ENCODE assay signal across 25 cellular contexts in the genomic region with DNA sequence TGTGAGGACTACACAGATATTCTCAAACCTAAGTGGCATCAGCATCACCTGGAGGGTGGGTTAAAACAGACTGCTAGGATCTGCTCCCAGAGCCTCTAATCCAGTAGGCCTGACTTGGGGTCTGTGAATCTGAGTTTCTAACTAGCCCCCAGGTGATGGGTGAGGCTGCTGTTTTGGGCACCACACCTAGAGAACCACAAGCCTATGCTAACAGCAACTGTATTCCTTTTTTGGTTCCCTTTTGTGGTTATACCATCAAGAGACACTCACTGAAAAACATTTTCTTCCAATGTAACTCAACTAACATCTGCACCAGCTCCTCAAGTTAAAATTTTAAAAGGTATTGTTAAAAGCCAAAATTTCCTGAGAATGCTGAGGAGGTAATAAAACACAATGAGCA. TPM values are rescaled to one million over a fixed set of nuclear protein-coding genes. Genes with fewer than 3 reads are reported as not detected.
DNase-seq lines count a peak whose midpoint lies in the region; ATAC-seq lines count a peak whose summit lies in the region.
"Had no signal": no experiment of that assay in that cellular context is flagged by ENCODE, and none has a peak within 500 bp of the region (broad histone marks: within the 10 kb centered on the region; RNA-seq: fewer than 3 reads in every experiment).

No MANE protein-coding gene starts in this region.

- ATAC-seq in T-helper 17 cell: peak; percentile 60
- no peak for ATAC-seq in activated naive CD8-positive, alpha-beta T cell treated with anti-CD3 and anti-CD28 coated beads, Interleukin-2, amount 50 U/mL, for 24 hours
- no peak for ATAC-seq in GM18907 (IDR thresholded peaks at IDR 0.05; ENCODE audit: unreplicated experiment)
- ATAC-seq: activated CD4-positive, CD25-positive, alpha-beta regulatory T cell treated with anti-CD3 and anti-CD28 coated beads, Interleukin-2, amount 50 U/mL, for 24 hours; heart right ventricle; pancreas; right cardiac atrium had no signal

- CTCF ChIA-PET in activated naive CD4-positive, alpha-beta T cell treated with anti-CD3 and anti-CD28 coated beads for 36 hours (lab: Charles Lee): no interaction called here

- H3K27me3 Mint-ChIP-seq in activated naive CD4-positive, alpha-beta T cell treated with anti-CD3 and anti-CD28 coated beads for 36 hours (ENCODE audit: low read depth): no peaks in the 10 kb centered on the region
- H3K27me3 Mint-ChIP-seq in T-helper 17 cell: no peaks in the 10 kb centered on the region
- no peaks in the 10 kb centered on the region for H3K27me3 Mint-ChIP-seq in activated naive CD8-positive, alpha-beta T cell treated with anti-CD3 and anti-CD28 coated beads, Interleukin-2, amount 50 U/mL, for 24 hours

- no peak overlapping the region for H3K4me3 ChIP-seq in thymus (ENCODE audit: low read length)
- H3K4me3 ChIP-seq: heart right ventricle, pancreas had no signal

- peaks cover 60% of the 10 kb centered on the region for H3K36me3 ChIP-seq in thymus (ENCODE audit: control insufficient read depth, insufficient read depth)

- no peak for DNase-seq in activated naive CD4-positive, alpha-beta T cell treated with anti-CD3 and anti-CD28 coated beads for 36 hours
- no peak for DNase-seq in activated naive CD4-positive, alpha-beta T cell treated with anti-CD3 and anti-CD28 coated beads, Interleukin-2, amount 50 U/mL, for 16 hours
- DNase-seq in T-helper 17 cell: no peak
- no peak for DNase-seq in activated naive CD8-positive, alpha-beta T cell treated with anti-CD3 and anti-CD28 coated beads, Interleukin-2, amount 50 U/mL, for 24 hours
- DNase-seq in NCI-H2196 (lab: John Stamatoyannopoulos, UW; ENCODE audit: unreplicated experiment): no peak
- DNase-seq: activated CD8-positive, alpha-beta memory T cell treated with anti-CD3 and anti-CD28 coated beads, Interleukin-2, amount 50 U/mL, for 48 hours; DMS53; effector CD4-positive, alpha-beta T cell; erythroblast; foreskin fibroblast; GF-D8; H7; heart right ventricle; NCI-H1436; NCI-H524 treated with DMSO at 0.1 percent for 48 hours; pancreas; right cardiac atrium; stimulated activated CD4-positive, alpha-beta T cell treated with anti-CD3 and anti-CD28 coated beads, Interleukin-12 subunit alpha, Interleukin-12 subunit beta, amount 100 ng/mL, for 4 hours; T-helper 9 cell had no signal

- H3K27ac ChIP-seq in thymus (ENCODE audit: low read depth): peak overlapping the region; percentile 31
- H3K27ac ChIP-seq: heart right ventricle, pancreas had no signal

- intact Hi-C loops in activated naive CD4-positive, alpha-beta T cell treated with anti-CD3 and anti-CD28 coated beads for 36 hours (cut with micrococcal nuclease): no loop called here

- H3K9me3 ChIP-seq in T-helper 17 cell (ENCODE audit: control insufficient read depth, low read length, poor library complexity, severe bottlenecking) (no peaks in the 10 kb centered on the region), thymus (ENCODE audit: control insufficient read depth) (no peaks in the 10 kb centered on the region)
- H3K9me3 ChIP-seq: heart right ventricle, pancreas had no signal

- peaks cover 93% of the 10 kb centered on the region for H3K36me3 Mint-ChIP-seq in activated naive CD4-positive, alpha-beta T cell treated with anti-CD3 and anti-CD28 coated beads for 36 hours (ENCODE audit: low read depth)
- peaks cover 26% of the 10 kb centered on the region for H3K36me3 Mint-ChIP-seq in T-helper 17 cell (ENCODE audit: low read depth)
- peaks cover 90% of the 10 kb centered on the region for H3K36me3 Mint-ChIP-seq in activated naive CD8-positive, alpha-beta T cell treated with anti-CD3 and anti-CD28 coated beads, Interleukin-2, amount 50 U/mL, for 24 hours (ENCODE audit: low read depth)

- no peak overlapping the region for H3K4me3 Mint-ChIP-seq in activated naive CD4-positive, alpha-beta T cell treated with anti-CD3 and anti-CD28 coated beads for 36 hours
- H3K4me3 Mint-ChIP-seq in T-helper 17 cell: peak overlapping the region; percentile 7
- H3K4me3 Mint-ChIP-seq in activated naive CD8-positive, alpha-beta T cell treated with anti-CD3 and anti-CD28 coated beads, Interleukin-2, amount 50 U/mL, for 24 hours: no peak overlapping the region
- H3K4me3 Mint-ChIP-seq: nephron had no signal

- peaks cover 90% of the 10 kb centered on the region for H3K4me1 Mint-ChIP-seq in activated naive CD4-positive, alpha-beta T cell treated with anti-CD3 and anti-CD28 coated beads for 36 hours (ENCODE audit: low read depth)
- H3K4me1 Mint-ChIP-seq in T-helper 17 cell: peaks cover 54% of the 10 kb centered on the region
- H3K4me1 Mint-ChIP-seq in activated naive CD8-positive, alpha-beta T cell treated with anti-CD3 and anti-CD28 coated beads, Interleukin-2, amount 50 U/mL, for 24 hours: peaks cover 83% of the 10 kb centered on the region
- H3K4me1 Mint-ChIP-seq: nephron had no signal

- H3K27me3 ChIP-seq in thymus (ENCODE audit: control insufficient read depth, insufficient read depth): no peaks in the 10 kb centered on the region
- H3K27me3 ChIP-seq: heart right ventricle, pancreas had no signal

- no peaks in the 10 kb centered on the region for H3K4me1 ChIP-seq in thymus (ENCODE audit: control insufficient read depth, insufficient read depth, low read length)
- H3K4me1 ChIP-seq: pancreas had no signal

- H3K27ac Mint-ChIP-seq in activated naive CD4-positive, alpha-beta T cell treated with anti-CD3 and anti-CD28 coated beads for 36 hours: peak overlapping the region; percentile 90
- H3K27ac Mint-ChIP-seq in T-helper 17 cell: peak overlapping the region; percentile 92
- H3K27ac Mint-ChIP-seq in activated naive CD8-positive, alpha-beta T cell treated with anti-CD3 and anti-CD28 coated beads, Interleukin-2, amount 50 U/mL, for 24 hours: peak overlapping the region; percentile 60
- H3K27ac Mint-ChIP-seq: nephron had no signal

- H3K9me3 Mint-ChIP-seq in activated naive CD4-positive, alpha-beta T cell treated with anti-CD3 and anti-CD28 coated beads for 36 hours: no peaks in the 10 kb centered on the region
- no peaks in the 10 kb centered on the region for H3K9me3 Mint-ChIP-seq in activated naive CD8-positive, alpha-beta T cell treated with anti-CD3 and anti-CD28 coated beads, Interleukin-2, amount 50 U/mL, for 24 hours
- H3K9me3 Mint-ChIP-seq: nephron had no signal

RNA-seq across cellular contexts. Expression of gene WDR82, which starts 16.0 kb away (rescaled TPM):
- 100 to 1,000 TPM; 176 to 177 TPM for total RNA-seq in activated naive CD4-positive, alpha-beta T cell treated with anti-CD3 and anti-CD28 coated beads for 36 hours
- 100 to 1,000 TPM; 109 to 114 TPM for total RNA-seq in T-helper 17 cell
- 47.4 TPM for polyA plus RNA-seq in thymus

RNA-seq across cellular contexts. Expression of gene PPM1M, which starts 16.9 kb away (rescaled TPM):
- total RNA-seq in activated naive CD4-positive, alpha-beta T cell treated with anti-CD3 and anti-CD28 coated beads for 36 hours: 100 to 1,000 TPM; 107 to 108 TPM
- 10 to 100 TPM; 43.9 to 58.0 TPM for total RNA-seq in T-helper 17 cell
- 65.0 TPM for polyA plus RNA-seq in thymus

RNA-seq across cellular contexts. Expression of gene TWF2, which starts 23.5 kb away (rescaled TPM):
- 10 to 100 TPM; 89.1 to 91.3 TPM for total RNA-seq in activated naive CD4-positive, alpha-beta T cell treated with anti-CD3 and anti-CD28 coated beads for 36 hours
- total RNA-seq in T-helper 17 cell: 10 to 100 TPM; 44.8 to 48.2 TPM
- 62.6 TPM for polyA plus RNA-seq in thymus

RNA-seq across cellular contexts. Expression of gene GLYCTK, which starts 25.2 kb away (rescaled TPM):
- 10 to 100 TPM; 25.9 to 27.7 TPM for total RNA-seq in activated naive CD4-positive, alpha-beta T cell treated with anti-CD3 and anti-CD28 coated beads for 36 hours
- 10 to 100 TPM; 30.6 to 42.2 TPM for total RNA-seq in T-helper 17 cell
- 18.9 TPM for polyA plus RNA-seq in thymus

RNA-seq across cellular contexts. Expression of gene TLR9, which starts 37.0 kb away (rescaled TPM):
- total RNA-seq in activated naive CD4-positive, alpha-beta T cell treated with anti-CD3 and anti-CD28 coated beads for 36 hours: under 1 TPM; 0.62 to 0.89 TPM
- total RNA-seq in T-helper 17 cell: under 1 TPM in 1 of 2 donors, not detected in 1; 0.42 TPM
- polyA plus RNA-seq in thymus: 0.59 TPM
- total RNA-seq: H7, M059J, subcutaneous adipose tissue had no signal
